ENCODE assay signal across 23 cellular contexts in genomic region chr7:133431134-133431711, GRCh38.
"Had no signal": no experiment of that assay in that cellular context is flagged by ENCODE, and none has a peak within 500 bp of the region (broad histone marks: within the 10 kb centered on the region; RNA-seq: fewer than 3 reads in every experiment).

No MANE protein-coding gene starts in this region.

- DNase-seq: activated CD4-positive, alpha-beta T cell treated with anti-CD3 and anti-CD28 coated beads, Interleukin-2, amount 50 U/mL, for 1 hour; activated CD4-positive, CD25-positive, alpha-beta regulatory T cell treated with anti-CD3 and anti-CD28 coated beads, Interleukin-2, amount 50 U/mL, for 72 hours; activated gamma-delta T cell treated with Interleukin-2 at 50 U/mL for 16 hours; activated T-cell treated with anti-CD3 and anti-CD28 coated beads, Interleukin-2, amount 50 U/mL, for 1 hour; anterior cingulate cortex; body of pancreas; caudate nucleus; dermis blood vessel endothelial cell; effector memory CD4-positive, alpha-beta T cell; esophagus squamous epithelium; heart left ventricle; islet precursor cell; left lung; stimulated activated CD4-positive, alpha-beta T cell treated with anti-CD3 and anti-CD28 coated beads, Interleukin-4, amount 100 ng/mL, for 24 hours; stimulated activated naive CD4-positive, alpha-beta T cell treated with Interleukin-2 at 50 U/mL for 16 hours; T-helper 1 cell; upper lobe of right lung; WERI-Rb-1 had no signal

- H3K4me3 ChIP-seq: body of pancreas, esophagus squamous epithelium, heart left ventricle, left lung, lung, upper lobe of right lung had no signal

- ATAC-seq: body of pancreas; heart left ventricle; left lung; natural killer cell treated with Interleukin-12 subunit alpha and Interleukin-12 subunit beta and Interleukin-15 and Interleukin-18, amount 100 ng/mL, for 72 hours; upper lobe of right lung had no signal

- H3K36me3 Mint-ChIP-seq: activated naive CD4-positive, alpha-beta T cell treated with anti-CD3 and anti-CD28 coated beads, Interleukin-2, amount 50 U/mL, for 24 hours; natural killer cell treated with Interleukin-12 subunit alpha and Interleukin-12 subunit beta and Interleukin-15 and Interleukin-18, amount 100 ng/mL, for 72 hours had no signal

- H3K27ac Mint-ChIP-seq: activated naive CD4-positive, alpha-beta T cell treated with anti-CD3 and anti-CD28 coated beads, Interleukin-2, amount 50 U/mL, for 24 hours; natural killer cell treated with Interleukin-12 subunit alpha and Interleukin-12 subunit beta and Interleukin-15 and Interleukin-18, amount 100 ng/mL, for 72 hours; progenitor cell of endocrine pancreas had no signal

- H3K9me3 Mint-ChIP-seq: activated naive CD4-positive, alpha-beta T cell treated with anti-CD3 and anti-CD28 coated beads, Interleukin-2, amount 50 U/mL, for 24 hours; natural killer cell treated with Interleukin-12 subunit alpha and Interleukin-12 subunit beta and Interleukin-15 and Interleukin-18, amount 100 ng/mL, for 72 hours had no signal

- H3K27ac ChIP-seq: body of pancreas, esophagus squamous epithelium, heart left ventricle, left lung, upper lobe of right lung, WERI-Rb-1 had no signal

- H3K27me3 Mint-ChIP-seq: activated naive CD4-positive, alpha-beta T cell treated with anti-CD3 and anti-CD28 coated beads, Interleukin-2, amount 50 U/mL, for 24 hours; natural killer cell treated with Interleukin-12 subunit alpha and Interleukin-12 subunit beta and Interleukin-15 and Interleukin-18, amount 100 ng/mL, for 72 hours; progenitor cell of endocrine pancreas had no signal

- H3K4me1 ChIP-seq: body of pancreas had no signal

- H3K4me3 Mint-ChIP-seq: activated naive CD4-positive, alpha-beta T cell treated with anti-CD3 and anti-CD28 coated beads, Interleukin-2, amount 50 U/mL, for 24 hours; natural killer cell treated with Interleukin-12 subunit alpha and Interleukin-12 subunit beta and Interleukin-15 and Interleukin-18, amount 100 ng/mL, for 72 hours had no signal

- H3K36me3 ChIP-seq: esophagus squamous epithelium, heart left ventricle, left lung, upper lobe of right lung, WERI-Rb-1 had no signal

- FAIRE-seq: TTC549 had no signal

- H3K27me3 ChIP-seq: body of pancreas, esophagus squamous epithelium, heart left ventricle, left lung, upper lobe of right lung had no signal
